Comparison of ENCODE assay signal across 9 cellular contexts in the genomic region with DNA sequence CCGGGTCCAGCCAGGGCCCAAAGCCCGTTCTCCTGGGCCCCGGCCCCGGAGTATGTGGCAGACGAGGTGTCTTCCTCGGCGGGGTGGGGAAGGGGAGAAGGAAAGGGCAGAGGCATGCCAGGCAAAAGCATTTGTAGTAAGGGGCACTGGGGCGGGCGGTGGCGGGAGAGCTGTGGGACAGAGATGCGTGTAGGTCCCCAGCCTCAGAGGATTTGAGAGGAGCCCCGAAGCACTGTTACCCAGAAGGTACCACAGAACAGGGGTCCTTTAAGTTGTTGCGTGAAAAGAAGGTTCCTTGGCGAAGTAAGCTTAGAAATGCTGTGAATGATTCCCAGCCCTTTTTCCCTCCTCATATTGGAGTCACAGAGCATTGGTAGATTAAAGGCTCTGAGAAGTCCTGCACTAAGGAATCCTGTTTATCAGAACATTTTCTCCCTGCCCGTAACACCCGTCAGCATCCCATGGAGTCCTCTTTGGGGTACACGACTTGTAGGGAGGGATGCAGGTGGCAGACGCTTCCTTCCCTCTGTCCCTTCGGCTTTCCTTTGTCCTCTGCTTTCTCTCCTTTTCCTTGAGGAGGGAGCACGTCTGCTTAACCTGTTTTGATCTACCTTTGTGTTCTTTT. TPM values are rescaled to one million over a fixed set of nuclear protein-coding genes. Genes with fewer than 3 reads are reported as not detected.
DNase-seq lines count a peak whose midpoint lies in the region; ATAC-seq and TF ChIP-seq lines count a peak whose summit lies in the region.
"Had no signal": no experiment of that assay in that cellular context is flagged by ENCODE, and none has a peak within 500 bp of the region (broad histone marks: within the 10 kb centered on the region; RNA-seq: fewer than 3 reads in every experiment).

No MANE protein-coding gene starts in this region.

- H3K27ac ChIP-seq in brain microvascular endothelial cell: no peak overlapping the region

- TF ChIP-seq CTCF in brain microvascular endothelial cell (IDR thresholded peaks at IDR 0.05; ENCODE audit: low read depth, low read length, missing control alignments) (no peak), mesothelial cell of epicardium (IDR thresholded peaks at IDR 0.05; ENCODE audit: unreplicated experiment) (no peak), type B pancreatic cell (conservative IDR thresholded peaks at IDR 0.05) (no peak), HFFc6 (IDR thresholded peaks at IDR 0.05) (no peak)

- H3K9me3 Mint-ChIP-seq in activated naive CD4-positive, alpha-beta T cell treated with anti-CD3 and anti-CD28 coated beads, Interleukin-2, amount 50 U/mL, for 24 hours: no peaks in the 10 kb centered on the region
- no peaks in the 10 kb centered on the region for H3K9me3 Mint-ChIP-seq in activated naive CD4-positive, alpha-beta T cell treated with anti-CD3 and anti-CD28 coated beads, Interleukin-2, amount 50 U/mL, for 72 hours
- H3K9me3 Mint-ChIP-seq in mesothelial cell of epicardium (no peaks in the 10 kb centered on the region), type B pancreatic cell (no peaks in the 10 kb centered on the region), HFFc6 (no peaks in the 10 kb centered on the region)

- peaks cover 11% of the 10 kb centered on the region for H3K27me3 Mint-ChIP-seq in activated naive CD4-positive, alpha-beta T cell treated with anti-CD3 and anti-CD28 coated beads, Interleukin-2, amount 50 U/mL, for 24 hours
- H3K27me3 Mint-ChIP-seq in mesothelial cell of epicardium (ENCODE audit: low read depth) (peaks cover 9% of the 10 kb centered on the region), type B pancreatic cell (peaks cover 19% of the 10 kb centered on the region), HFFc6 (ENCODE audit: insufficient read depth) (peaks cover 12% of the 10 kb centered on the region)

- DNase-seq in activated naive CD4-positive, alpha-beta T cell treated with anti-CD3 and anti-CD28 coated beads, Interleukin-2, amount 50 U/mL, for 72 hours (ENCODE audit: low spot score in 2 of 2): no peak
- DNase-seq in brain microvascular endothelial cell (no peak), mesothelial cell of epicardium (ENCODE audit: low spot score in 2 of 2, unreplicated experiment in 2 of 2) (no peak), type B pancreatic cell (ENCODE audit: extremely low spot score, unreplicated experiment) (no peak), HFFc6 (no peak)
- DNase-seq in stimulated activated CD4-positive, alpha-beta T cell treated with anti-CD3 and anti-CD28 coated beads, Interleukin-12 subunit alpha, Interleukin-12 subunit beta, amount 100 ng/mL, for 4 hours: no peak
- no peak for DNase-seq in stimulated activated CD4-positive, alpha-beta T cell treated with anti-CD3 and anti-CD28 coated beads, Interleukin-4, amount 100 ng/mL, for 24 hours
- DNase-seq: DND-41 had no signal

- no peak overlapping the region for H3K27ac Mint-ChIP-seq in activated naive CD4-positive, alpha-beta T cell treated with anti-CD3 and anti-CD28 coated beads, Interleukin-2, amount 50 U/mL, for 24 hours
- no peak overlapping the region for H3K27ac Mint-ChIP-seq in activated naive CD4-positive, alpha-beta T cell treated with anti-CD3 and anti-CD28 coated beads, Interleukin-2, amount 50 U/mL, for 72 hours
- H3K27ac Mint-ChIP-seq in mesothelial cell of epicardium (no peak overlapping the region), type B pancreatic cell (no peak overlapping the region), HFFc6 (no peak overlapping the region)

- in situ Hi-C loops in brain microvascular endothelial cell (cut with HindIII; ENCODE audit: low pct_ligation_motif_present, low sequenced_read_pairs): no loop called here

- H3K36me3 Mint-ChIP-seq in activated naive CD4-positive, alpha-beta T cell treated with anti-CD3 and anti-CD28 coated beads, Interleukin-2, amount 50 U/mL, for 24 hours: no peaks in the 10 kb centered on the region
- no peaks in the 10 kb centered on the region for H3K36me3 Mint-ChIP-seq in activated naive CD4-positive, alpha-beta T cell treated with anti-CD3 and anti-CD28 coated beads, Interleukin-2, amount 50 U/mL, for 72 hours
- H3K36me3 Mint-ChIP-seq in mesothelial cell of epicardium (peaks cover 20% of the 10 kb centered on the region), type B pancreatic cell (peaks cover 4% of the 10 kb centered on the region), HFFc6 (ENCODE audit: low read depth) (no peaks in the 10 kb centered on the region)

- H3K27me3 ChIP-seq in brain microvascular endothelial cell (replicated peaks): no peaks in the 10 kb centered on the region

- H3K4me3 Mint-ChIP-seq in activated naive CD4-positive, alpha-beta T cell treated with anti-CD3 and anti-CD28 coated beads, Interleukin-2, amount 50 U/mL, for 24 hours: peak overlapping the region; percentile 76
- peak overlapping the region; percentile 68 for H3K4me3 Mint-ChIP-seq in mesothelial cell of epicardium
- H3K4me3 Mint-ChIP-seq in type B pancreatic cell: peak overlapping the region; percentile 58
- H3K4me3 Mint-ChIP-seq in HFFc6: no peak overlapping the region

- peak overlapping the region; percentile 56 for H3K4me3 ChIP-seq in brain microvascular endothelial cell (ENCODE audit: low read depth, low read length)

- peaks cover 18% of the 10 kb centered on the region for H3K4me1 Mint-ChIP-seq in activated naive CD4-positive, alpha-beta T cell treated with anti-CD3 and anti-CD28 coated beads, Interleukin-2, amount 50 U/mL, for 24 hours
- peaks cover 10% of the 10 kb centered on the region for H3K4me1 Mint-ChIP-seq in mesothelial cell of epicardium
- peaks cover 5% of the 10 kb centered on the region for H3K4me1 Mint-ChIP-seq in type B pancreatic cell (ENCODE audit: unreplicated experiment)
- H3K4me1 Mint-ChIP-seq in HFFc6 (ENCODE audit: low read depth): no peaks in the 10 kb centered on the region

- no peaks in the 10 kb centered on the region for H3K36me3 ChIP-seq in brain microvascular endothelial cell (replicated peaks)

- ATAC-seq in activated naive CD4-positive, alpha-beta T cell treated with anti-CD3 and anti-CD28 coated beads, Interleukin-2, amount 50 U/mL, for 72 hours: no peak

RNA-seq across cellular contexts. Expression of gene GAREM2, which starts 12.5 kb away (rescaled TPM):
- total RNA-seq in activated naive CD4-positive, alpha-beta T cell treated with anti-CD3 and anti-CD28 coated beads, Interleukin-2, amount 50 U/mL, for 72 hours: 10 to 100 TPM in 1 of 2 donors, under 1 TPM in 1; 0.96 to 10.4 TPM
- total RNA-seq in mesothelial cell of epicardium: 25.0 to 27.5 TPM (median 26.4 TPM) in 3 replicates
- total RNA-seq in type B pancreatic cell (ENCODE audit: low replicate concordance): 3.1 and 16.9 TPM in 2 replicates
- not detected for total RNA-seq in HFFc6 (2021; fragmentation: NEBNext Ultra II Directional; extraction: Animal tissue kit (Norgen Biotek cat#: 25700))

RNA-seq across cellular contexts. Expression of gene HADHA, which starts 59.0 kb away (rescaled TPM):
- total RNA-seq in activated naive CD4-positive, alpha-beta T cell treated with anti-CD3 and anti-CD28 coated beads, Interleukin-2, amount 50 U/mL, for 72 hours: 100 to 1,000 TPM in 1 of 2 donors, 10 to 100 TPM in 1; 85.0 to 140 TPM
- 95.5 to 100 TPM (median 97.4 TPM) in 3 replicates for total RNA-seq in mesothelial cell of epicardium
- 125 and 137 TPM in 2 replicates for total RNA-seq in type B pancreatic cell (ENCODE audit: low replicate concordance)
- total RNA-seq in HFFc6 (2021; fragmentation: NEBNext Ultra II Directional; extraction: Animal tissue kit (Norgen Biotek cat#: 25700)): 100 to 1,000 TPM; 127 to 138 (median 133) TPM

RNA-seq across cellular contexts. Expression of gene HADHB, which starts 59.3 kb away (rescaled TPM):
- total RNA-seq in activated naive CD4-positive, alpha-beta T cell treated with anti-CD3 and anti-CD28 coated beads, Interleukin-2, amount 50 U/mL, for 72 hours: 10 to 100 TPM; 60.8 to 74.1 TPM
- total RNA-seq in mesothelial cell of epicardium (79.4 to 85.5 TPM (median 83.2 TPM) in 3 replicates), type B pancreatic cell (ENCODE audit: low replicate concordance) (110 and 123 TPM in 2 replicates)
- total RNA-seq in HFFc6 (2021; fragmentation: NEBNext Ultra II Directional; extraction: Animal tissue kit (Norgen Biotek cat#: 25700)): 100 to 1,000 TPM in 5 of 6 experiments, 10 to 100 TPM in 1; 93.9 to 119 (median 112) TPM
